1 cellular context compared by ENCODE assay signal in the genomic region with DNA sequence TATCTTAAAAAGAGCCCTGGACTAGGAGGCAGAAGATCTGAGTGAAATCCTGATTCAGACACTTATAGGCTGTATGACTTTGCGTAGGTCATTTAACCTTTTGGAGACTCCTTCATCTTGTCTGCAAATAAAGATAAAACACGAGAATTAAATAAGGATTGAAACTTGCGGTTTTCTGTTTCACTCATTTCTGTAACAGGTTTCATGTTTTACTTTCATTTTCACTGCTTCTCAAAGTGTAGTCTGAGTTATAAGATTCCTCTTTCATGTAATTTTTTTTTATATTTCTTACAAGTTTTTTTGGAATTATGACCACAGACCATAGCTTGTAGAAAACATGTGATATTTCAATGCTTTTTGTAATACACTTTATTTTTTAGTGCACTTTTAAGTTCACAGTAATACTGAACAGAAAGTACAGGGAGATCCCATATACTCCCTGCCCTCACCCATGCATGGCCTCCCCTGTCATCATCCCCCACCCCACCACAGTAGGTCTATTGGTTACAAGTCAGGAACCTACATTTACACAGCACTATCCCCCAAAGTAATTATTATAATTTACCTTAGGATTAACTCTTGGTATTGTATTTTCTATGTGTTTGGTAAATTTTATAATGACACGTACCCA.
TF ChIP-seq lines count a peak whose summit lies in the region.

No MANE protein-coding gene starts in this region.

TF ChIP-seq in HepG2, 621 proteins besides CTCF, POLR2A, EP300 and RAD21 (continued from another document):
- TF ChIP-seq, protein P1, sequence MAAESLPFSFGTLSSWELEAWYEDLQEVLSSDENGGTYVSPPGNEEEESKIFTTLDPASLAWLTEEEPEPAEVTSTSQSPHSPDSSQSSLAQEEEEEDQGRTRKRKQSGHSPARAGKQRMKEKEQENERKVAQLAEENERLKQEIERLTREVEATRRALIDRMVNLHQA (CRISPR knock-in tag; IDR thresholded peaks at IDR 0.05), result no peak
- TF ChIP-seq ERF (CRISPR knock-in tag; IDR thresholded peaks at IDR 0.05) (no peak), AKAP8 (CRISPR knock-in tag; IDR thresholded peaks at IDR 0.05) (no peak), RXRB (CRISPR knock-in tag; IDR thresholded peaks at IDR 0.05; ENCODE audit: borderline replicate concordance) (no peak), DMAP1 (CRISPR knock-in tag; IDR thresholded peaks at IDR 0.05) (no peak), ZFP36L1 (CRISPR knock-in tag; IDR thresholded peaks at IDR 0.05) (no peak)
- TF ChIP-seq, protein P2, sequence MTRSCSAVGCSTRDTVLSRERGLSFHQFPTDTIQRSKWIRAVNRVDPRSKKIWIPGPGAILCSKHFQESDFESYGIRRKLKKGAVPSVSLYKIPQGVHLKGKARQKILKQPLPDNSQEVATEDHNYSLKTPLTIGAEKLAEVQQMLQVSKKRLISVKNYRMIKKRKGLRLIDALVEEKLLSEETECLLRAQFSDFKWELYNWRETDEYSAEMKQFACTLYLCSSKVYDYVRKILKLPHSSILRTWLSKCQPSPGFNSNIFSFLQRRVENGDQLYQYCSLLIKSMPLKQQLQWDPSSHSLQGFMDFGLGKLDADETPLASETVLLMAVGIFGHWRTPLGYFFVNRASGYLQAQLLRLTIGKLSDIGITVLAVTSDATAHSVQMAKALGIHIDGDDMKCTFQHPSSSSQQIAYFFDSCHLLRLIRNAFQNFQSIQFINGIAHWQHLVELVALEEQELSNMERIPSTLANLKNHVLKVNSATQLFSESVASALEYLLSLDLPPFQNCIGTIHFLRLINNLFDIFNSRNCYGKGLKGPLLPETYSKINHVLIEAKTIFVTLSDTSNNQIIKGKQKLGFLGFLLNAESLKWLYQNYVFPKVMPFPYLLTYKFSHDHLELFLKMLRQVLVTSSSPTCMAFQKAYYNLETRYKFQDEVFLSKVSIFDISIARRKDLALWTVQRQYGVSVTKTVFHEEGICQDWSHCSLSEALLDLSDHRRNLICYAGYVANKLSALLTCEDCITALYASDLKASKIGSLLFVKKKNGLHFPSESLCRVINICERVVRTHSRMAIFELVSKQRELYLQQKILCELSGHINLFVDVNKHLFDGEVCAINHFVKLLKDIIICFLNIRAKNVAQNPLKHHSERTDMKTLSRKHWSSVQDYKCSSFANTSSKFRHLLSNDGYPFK (CRISPR knock-in tag; IDR thresholded peaks at IDR 0.05; ENCODE audit: borderline replicate concordance), result no peak
- TF ChIP-seq, protein P3, sequence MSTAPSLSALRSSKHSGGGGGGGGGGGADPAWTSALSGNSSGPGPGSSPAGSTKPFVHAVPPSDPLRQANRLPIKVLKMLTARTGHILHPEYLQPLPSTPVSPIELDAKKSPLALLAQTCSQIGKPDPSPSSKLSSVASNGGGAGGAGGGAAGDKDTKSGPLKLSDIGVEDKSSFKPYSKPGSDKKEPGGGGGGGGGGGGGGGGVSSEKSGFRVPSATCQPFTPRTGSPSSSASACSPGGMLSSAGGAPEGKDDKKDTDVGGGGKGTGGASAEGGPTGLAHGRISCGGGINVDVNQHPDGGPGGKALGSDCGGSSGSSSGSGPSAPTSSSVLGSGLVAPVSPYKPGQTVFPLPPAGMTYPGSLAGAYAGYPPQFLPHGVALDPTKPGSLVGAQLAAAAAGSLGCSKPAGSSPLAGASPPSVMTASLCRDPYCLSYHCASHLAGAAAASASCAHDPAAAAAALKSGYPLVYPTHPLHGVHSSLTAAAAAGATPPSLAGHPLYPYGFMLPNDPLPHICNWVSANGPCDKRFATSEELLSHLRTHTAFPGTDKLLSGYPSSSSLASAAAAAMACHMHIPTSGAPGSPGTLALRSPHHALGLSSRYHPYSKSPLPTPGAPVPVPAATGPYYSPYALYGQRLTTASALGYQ (CRISPR knock-in tag; IDR thresholded peaks at IDR 0.05), result no peak
- TF ChIP-seq, protein P4, sequence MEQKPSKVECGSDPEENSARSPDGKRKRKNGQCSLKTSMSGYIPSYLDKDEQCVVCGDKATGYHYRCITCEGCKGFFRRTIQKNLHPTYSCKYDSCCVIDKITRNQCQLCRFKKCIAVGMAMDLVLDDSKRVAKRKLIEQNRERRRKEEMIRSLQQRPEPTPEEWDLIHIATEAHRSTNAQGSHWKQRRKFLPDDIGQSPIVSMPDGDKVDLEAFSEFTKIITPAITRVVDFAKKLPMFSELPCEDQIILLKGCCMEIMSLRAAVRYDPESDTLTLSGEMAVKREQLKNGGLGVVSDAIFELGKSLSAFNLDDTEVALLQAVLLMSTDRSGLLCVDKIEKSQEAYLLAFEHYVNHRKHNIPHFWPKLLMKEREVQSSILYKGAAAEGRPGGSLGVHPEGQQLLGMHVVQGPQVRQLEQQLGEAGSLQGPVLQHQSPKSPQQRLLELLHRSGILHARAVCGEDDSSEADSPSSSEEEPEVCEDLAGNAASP (CRISPR knock-in tag; IDR thresholded peaks at IDR 0.05; ENCODE audit: borderline replicate concordance), result no peak
